9 cellular contexts compared by ENCODE assay signal in genomic region chr16:55792934-55793374, GRCh38. TPM values are rescaled to one million over a fixed set of nuclear protein-coding genes. Genes with fewer than 3 reads are reported as not detected.
A peak's percentile ranks its signal among the peaks of the same experiment; 100 is the strongest.
DNase-seq lines count a peak whose midpoint lies in the region; ATAC-seq and TF ChIP-seq lines count a peak whose summit lies in the region.
"Not testable (repeated sequence)": the region's sequence is repeated elsewhere in the genome, so short reads cannot be mapped to it uniquely, and the experiment has no call there.
"Had no signal": no experiment of that assay in that cellular context is flagged by ENCODE, and none has a peak within 500 bp of the region (broad histone marks: within the 10 kb centered on the region; RNA-seq: fewer than 3 reads in every experiment).

No MANE protein-coding gene starts in this region.

- not testable (repeated sequence) for H3K27me3 Mint-ChIP-seq in CD4-positive, alpha-beta T cell; T-cell; activated CD8-positive, alpha-beta memory T cell treated with anti-CD3 and anti-CD28 coated beads, Interleukin-2, amount 10 ng/mL, durations not matched to agents 7 days and 5 days; naive thymus-derived CD4-positive, alpha-beta T cell; stimulated activated memory B cell treated with anti-CD40 and anti-IgM and Interleukin-4, amounts not matched to agents 10 μg/mL and 1 μg/mL and 100 μg/mL, for 72 hours

- intact Hi-C loops in CD4-positive, alpha-beta T cell (cut with DNase I, micrococcal nuclease); naive thymus-derived CD4-positive, alpha-beta T cell (cut with micrococcal nuclease): not testable (repeated sequence)

- H3K4me3 Mint-ChIP-seq in CD4-positive, alpha-beta T cell; T-cell; activated CD8-positive, alpha-beta memory T cell treated with anti-CD3 and anti-CD28 coated beads, Interleukin-2, amount 10 ng/mL, durations not matched to agents 7 days and 5 days; naive thymus-derived CD4-positive, alpha-beta T cell; stimulated activated memory B cell treated with anti-CD40 and anti-IgM and Interleukin-4, amounts not matched to agents 10 μg/mL and 1 μg/mL and 100 μg/mL, for 72 hours: not testable (repeated sequence)

- not testable (repeated sequence) for H3K9me3 ChIP-seq in CD4-positive, alpha-beta T cell (ENCODE audit: control insufficient read depth, low read length); naive thymus-derived CD4-positive, alpha-beta T cell (ENCODE audit: control insufficient read depth in 2 of 3, low read length in 3 of 3)

- H3K36me3 Mint-ChIP-seq in CD4-positive, alpha-beta T cell (ENCODE audit: low read depth); T-cell; activated CD8-positive, alpha-beta memory T cell treated with anti-CD3 and anti-CD28 coated beads, Interleukin-2, amount 10 ng/mL, durations not matched to agents 7 days and 5 days; naive thymus-derived CD4-positive, alpha-beta T cell; stimulated activated memory B cell treated with anti-CD40 and anti-IgM and Interleukin-4, amounts not matched to agents 10 μg/mL and 1 μg/mL and 100 μg/mL, for 72 hours: not testable (repeated sequence)

- POLR2A ChIA-PET in CD4-positive, alpha-beta T cell (lab: Charles Lee); T-cell (lab: Charles Lee); naive thymus-derived CD4-positive, alpha-beta T cell (lab: Charles Lee): not testable (repeated sequence)

- not testable (repeated sequence) for H3K27me3 ChIP-seq in CD4-positive, alpha-beta T cell (ENCODE audit: control insufficient read depth, insufficient read depth, low read length); naive thymus-derived CD4-positive, alpha-beta T cell (ENCODE audit: control insufficient read depth in 2 of 2, insufficient read depth in 2 of 2, low read length in 2 of 2)

- not testable (repeated sequence) for H3K4me3 ChIP-seq in naive thymus-derived CD4-positive, alpha-beta T cell (ENCODE audit: low read length)

- not testable (repeated sequence) for H3K36me3 ChIP-seq in naive thymus-derived CD4-positive, alpha-beta T cell (ENCODE audit: control insufficient read depth in 2 of 3, insufficient read depth in 3 of 3, low read length in 3 of 3)

- H3K27ac Mint-ChIP-seq in CD4-positive, alpha-beta T cell; T-cell; activated CD8-positive, alpha-beta memory T cell treated with anti-CD3 and anti-CD28 coated beads, Interleukin-2, amount 10 ng/mL, durations not matched to agents 7 days and 5 days; naive thymus-derived CD4-positive, alpha-beta T cell; stimulated activated memory B cell treated with anti-CD40 and anti-IgM and Interleukin-4, amounts not matched to agents 10 μg/mL and 1 μg/mL and 100 μg/mL, for 72 hours: not testable (repeated sequence)

- not testable (repeated sequence) for DNase-seq in CD4-positive, alpha-beta T cell; T-cell; activated CD8-positive, alpha-beta memory T cell treated with anti-CD3 and anti-CD28 coated beads, Interleukin-2, amount 10 ng/mL, durations not matched to agents 7 days and 5 days; left lobe of liver (ENCODE audit: low spot score); naive thymus-derived CD4-positive, alpha-beta T cell

- CTCF ChIA-PET in CD4-positive, alpha-beta T cell (lab: Charles Lee); T-cell (lab: Charles Lee); activated CD8-positive, alpha-beta memory T cell treated with anti-CD3 and anti-CD28 coated beads, Interleukin-2, amount 10 ng/mL, durations not matched to agents 7 days and 5 days (lab: Charles Lee); naive thymus-derived CD4-positive, alpha-beta T cell (lab: Charles Lee): not testable (repeated sequence)

- ATAC-seq in CD4-positive, alpha-beta T cell (ENCODE audit: poor library complexity) = peak; percentile 72
- ATAC-seq in T-cell (replicated peaks in 1 of 4) (peak; percentile 45 to 75 (median 48)), left lobe of liver (peak; percentile 65)
- peak; percentile 36 for ATAC-seq in activated CD8-positive, alpha-beta memory T cell treated with anti-CD3 and anti-CD28 coated beads, Interleukin-2, amount 10 ng/mL, durations not matched to agents 7 days and 5 days
- ATAC-seq in naive thymus-derived CD4-positive, alpha-beta T cell = peak; percentile 76
- ATAC-seq in stimulated activated memory B cell treated with anti-CD40 and anti-IgM and Interleukin-4, amounts not matched to agents 10 μg/mL and 1 μg/mL and 100 μg/mL, for 72 hours = peak; percentile 43

- TF ChIP-seq CTCF in CD4-positive, alpha-beta T cell (IDR thresholded peaks at IDR 0.05) = not testable (repeated sequence)

- not testable (repeated sequence) for H3K27ac ChIP-seq in CD4-positive, alpha-beta T cell (ENCODE audit: low read depth, low read length); naive thymus-derived CD4-positive, alpha-beta T cell (ENCODE audit: low read depth, low read length)

- not testable (repeated sequence) for H3K9me3 Mint-ChIP-seq in CD4-positive, alpha-beta T cell; T-cell; activated CD8-positive, alpha-beta memory T cell treated with anti-CD3 and anti-CD28 coated beads, Interleukin-2, amount 10 ng/mL, durations not matched to agents 7 days and 5 days (ENCODE audit: low read depth); naive thymus-derived CD4-positive, alpha-beta T cell; stimulated activated memory B cell treated with anti-CD40 and anti-IgM and Interleukin-4, amounts not matched to agents 10 μg/mL and 1 μg/mL and 100 μg/mL, for 72 hours

- not testable (repeated sequence) for H3K4me1 Mint-ChIP-seq in CD4-positive, alpha-beta T cell (ENCODE audit: low read depth); T-cell; activated CD8-positive, alpha-beta memory T cell treated with anti-CD3 and anti-CD28 coated beads, Interleukin-2, amount 10 ng/mL, durations not matched to agents 7 days and 5 days; naive thymus-derived CD4-positive, alpha-beta T cell; stimulated activated memory B cell treated with anti-CD40 and anti-IgM and Interleukin-4, amounts not matched to agents 10 μg/mL and 1 μg/mL and 100 μg/mL, for 72 hours

- H3K4me1 ChIP-seq in naive thymus-derived CD4-positive, alpha-beta T cell (ENCODE audit: control insufficient read depth in 2 of 2, insufficient read depth in 2 of 2, low read length in 2 of 2) = not testable (repeated sequence)

RNA-seq across cellular contexts. Expression of gene CES1, which starts 39.9 kb away (rescaled TPM):
- under 1 TPM; 0.22 to 0.81 TPM for total RNA-seq in CD4-positive, alpha-beta T cell
- total RNA-seq in T-cell (1 to 10 TPM in 3 of 5 donors, under 1 TPM in 2; 0.79 to 3.3 (median 1.4) TPM), left lobe of liver (2,727 TPM)
- 1 to 10 TPM in 1 of 2 experiments, under 1 TPM in 1; 0.49 to 2.2 TPM for total RNA-seq in activated CD8-positive, alpha-beta memory T cell treated with anti-CD3 and anti-CD28 coated beads, Interleukin-2, amount 10 ng/mL, durations not matched to agents 7 days and 5 days
- total RNA-seq in naive thymus-derived CD4-positive, alpha-beta T cell = 10 to 100 TPM in 1 of 5 experiments, 1 to 10 TPM in 1, under 1 TPM in 2, not detected in 1; 0.32 to 11.6 (median 1.1) TPM
- not detected for polyA plus RNA-seq in naive thymus-derived CD4-positive, alpha-beta T cell
- total RNA-seq: G401, GM23338, H9 had no signal

Comparison
In these comparisons a context has a peak if more than half of its experiments do, and no peak if none do; other contexts are left out.
1. RNA of gene CES1, which starts 39.9 kb away (total RNA-seq): 2,727 TPM in left lobe of liver (single experiment); 0.49 to 2.2 TPM in activated CD8-positive, alpha-beta memory T cell treated with anti-CD3 and anti-CD28 coated beads, Interleukin-2, amount 10 ng/mL, durations not matched to agents 7 days and 5 days, 0.79 to 3.3 TPM in T-cell, 0.22 to 0.81 TPM in CD4-positive, alpha-beta T cell and 0.32 to 11.6 TPM in naive thymus-derived CD4-positive, alpha-beta T cell; every median in the first group is over 100 times any median in the second.
2. Peak in every context shown above with its lines, with median percentiles within 50 percentile points of each other: ATAC-seq.